8 cellular contexts compared by ENCODE assay signal in genomic region chr13:26186995-26187394, GRCh38. TPM values are rescaled to one million over a fixed set of nuclear protein-coding genes. Genes with fewer than 3 reads are reported as not detected.
DNase-seq lines count a peak whose midpoint lies in the region; ATAC-seq, FAIRE-seq and TF ChIP-seq lines count a peak whose summit lies in the region.

No MANE protein-coding gene starts in this region.

- FAIRE-seq in H54 (lab: Jason Lieb, UNC): no peak

- H3K27me3 ChIP-seq in ACC112 (ENCODE audit: insufficient read depth, low read length): no peaks in the 10 kb centered on the region
- no peaks in the 10 kb centered on the region for H3K27me3 ChIP-seq in Karpas-422 (ENCODE audit: low read length)
- no peaks in the 10 kb centered on the region for H3K27me3 ChIP-seq in breast epithelium
- H3K27me3 ChIP-seq in mucosa of rectum (ENCODE audit: control insufficient read depth in 2 of 2, insufficient read depth in 2 of 2, low read length in 2 of 2): no peaks in the 10 kb centered on the region

- no peak for DNase-seq in Karpas-422
- no peak for DNase-seq in breast epithelium (ENCODE audit: low spot score in 2 of 2)
- no peak for DNase-seq in Ammon's horn (ENCODE audit: low spot score)
- DNase-seq in activated CD4-positive, CD25-positive, alpha-beta regulatory T cell treated with anti-CD3 and anti-CD28 coated beads, Interleukin-2, amount 50 U/mL, for 72 hours: no peak
- no peak for DNase-seq in H54 (ENCODE audit: insufficient read length, low spot score)

- H3K9me3 ChIP-seq in Karpas-422 (ENCODE audit: low read length) (no peaks in the 10 kb centered on the region), breast epithelium (no peaks in the 10 kb centered on the region), mucosa of rectum (ENCODE audit: control insufficient read depth in 2 of 2, low read length in 2 of 2) (no peaks in the 10 kb centered on the region)

- no peaks in the 10 kb centered on the region for H4K20me1 ChIP-seq in Karpas-422 (ENCODE audit: insufficient read depth, low read depth, low read length)

- peak overlapping the region; percentile 82 for H3K4me2 ChIP-seq in Karpas-422 (ENCODE audit: low read depth, low read length, poor library complexity, severe bottlenecking)

- H3K4me1 ChIP-seq in ACC112 (ENCODE audit: control insufficient read depth, insufficient read depth, low read length, unreplicated experiment): peaks cover 3% of the 10 kb centered on the region
- peaks cover 15% of the 10 kb centered on the region for H3K4me1 ChIP-seq in Karpas-422 (ENCODE audit: low read length)
- H3K4me1 ChIP-seq in breast epithelium: no peaks in the 10 kb centered on the region
- H3K4me1 ChIP-seq in mucosa of rectum (ENCODE audit: control insufficient read depth in 2 of 2, insufficient read depth in 2 of 2, low read length in 2 of 2): peaks cover 6 to 12% of the 10 kb centered on the region in 2 donors

- H3K27ac ChIP-seq in ACC112 (ENCODE audit: low read depth, low read length) (no peak overlapping the region), Karpas-422 (ENCODE audit: low read length) (no peak overlapping the region), breast epithelium (peak overlapping the region; percentile 19 to 69), mucosa of rectum (ENCODE audit: low read depth in 2 of 2, low read length in 2 of 2) (no peak overlapping the region)

- H3K9ac ChIP-seq in Karpas-422 (ENCODE audit: low read length) (peak overlapping the region; percentile 26), mucosa of rectum (ENCODE audit: low read depth in 1 of 2, low read length in 2 of 2) (no peak overlapping the region)

- H3K9me2 ChIP-seq in Karpas-422 (replicated peaks; ENCODE audit: insufficient read depth, low read length): no peaks in the 10 kb centered on the region

- H3K4me3 ChIP-seq in ACC112 (ENCODE audit: low read depth, low read length) (peak overlapping the region; percentile 92), Karpas-422 (ENCODE audit: low read length) (peak overlapping the region; percentile 70; the same call in 1 of the 2 replicates), breast epithelium (peak overlapping the region; percentile 55 to 92 (median 60)), mucosa of rectum (ENCODE audit: low read length in 2 of 2) (peak overlapping the region; percentile 67 to 85)

- TF ChIP-seq POLR2A in breast epithelium (IDR thresholded peaks at IDR 0.05) (no peak), H54 (IDR thresholded peaks at IDR 0.05; ENCODE audit: low read depth, low read length) (no peak)

- intact Hi-C loops in breast epithelium (cut with DNase I; ENCODE audit: low total_unique reads): loop anchor here (1.0 to 10.0 kb wide), 2 partner anchors 25 to 508 kb away; no protein-coding TSS in a partner anchor

- H3K36me3 ChIP-seq in ACC112 (ENCODE audit: insufficient read depth, low read length) (no peaks in the 10 kb centered on the region), Karpas-422 (ENCODE audit: insufficient read depth, low read length) (no peaks in the 10 kb centered on the region), breast epithelium (no peaks in the 10 kb centered on the region), mucosa of rectum (ENCODE audit: control insufficient read depth in 2 of 2, insufficient read depth in 2 of 2, low read length in 2 of 2) (no peaks in the 10 kb centered on the region)

- peak overlapping the region; percentile 31 for H2AFZ ChIP-seq in ACC112 (ENCODE audit: low read length, unreplicated experiment)
- H2AFZ ChIP-seq in Karpas-422 (ENCODE audit: low read length): no peak overlapping the region

- TF ChIP-seq CTCF in breast epithelium (IDR thresholded peaks at IDR 0.05): no peak

- ATAC-seq in GM19328 (IDR thresholded peaks at IDR 0.05; ENCODE audit: unreplicated experiment): no peak

- H3K79me2 ChIP-seq in ACC112 (ENCODE audit: control insufficient read depth, insufficient read depth, low read length, unreplicated experiment): no peaks in the 10 kb centered on the region
- no peaks in the 10 kb centered on the region for H3K79me2 ChIP-seq in Karpas-422 (ENCODE audit: low read length)

RNA-seq across cellular contexts. Expression of gene RNF6, which starts 35.1 kb away (rescaled TPM):
- 36.9 and 48.1 TPM in 2 replicates for total RNA-seq in Karpas-422 (2014; rRNA removed; shearing (Covaris generic); ENCODE audit: low replicate concordance)
- 10 to 100 TPM; 21.0 to 31.5 (median 27.7) TPM for total RNA-seq in breast epithelium

Comparison
In these comparisons a context has a peak if more than half of its experiments do, and no peak if none do; other contexts are left out.
1. H3K27ac ChIP-seq: peak in breast epithelium (2 of 2); none in ACC112 (single experiment), Karpas-422 (single experiment) and mucosa of rectum (0 of 2).
2. Peak in every context shown above with its lines, with median percentiles within 50 percentile points of each other: H3K4me3 ChIP-seq.